Comparison of ENCODE assay signal across 1 cellular context in the genomic region with DNA sequence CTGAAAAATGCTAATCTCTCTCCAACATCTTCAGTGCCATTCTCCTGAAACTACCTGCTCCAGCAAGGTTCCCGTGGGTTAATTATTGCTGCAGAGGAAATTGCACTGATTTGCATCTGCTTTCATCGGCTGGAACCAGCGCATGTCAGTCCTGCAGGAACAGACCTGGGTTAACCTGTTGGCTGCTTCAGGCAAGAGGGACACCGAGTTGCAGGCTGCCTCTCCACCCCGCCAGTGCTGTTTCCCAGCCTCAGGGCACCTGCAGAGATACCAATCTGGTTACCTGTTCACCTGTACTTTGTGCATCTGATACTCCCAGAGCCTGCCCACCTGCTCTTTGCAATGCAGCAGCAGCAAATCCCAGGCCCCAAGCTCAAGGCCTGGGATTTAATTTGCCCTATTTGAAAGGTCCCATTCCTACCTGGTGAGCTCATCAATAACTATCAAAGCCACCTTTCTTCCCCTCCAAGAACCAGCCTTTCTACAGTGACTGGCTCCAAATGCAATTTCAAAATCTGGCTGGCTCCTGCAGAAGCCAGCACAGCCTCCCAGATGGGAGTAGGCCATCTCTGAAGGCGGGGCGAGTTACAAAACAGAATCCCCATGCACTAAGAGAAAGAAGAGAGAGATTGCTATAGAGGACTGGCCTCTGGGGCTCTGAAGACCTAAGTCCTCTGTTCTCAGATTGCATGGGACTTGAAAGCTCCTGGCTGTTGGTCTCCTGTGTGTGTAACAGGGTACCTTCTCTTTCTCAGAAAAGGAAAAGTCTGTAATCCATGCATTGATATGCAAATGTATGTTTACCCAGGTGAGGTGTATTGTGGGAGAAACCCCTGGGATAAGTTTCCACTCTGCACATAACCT.
TF ChIP-seq lines count a peak whose summit lies in the region.

No MANE protein-coding gene starts in this region.

TF ChIP-seq in GM12878, 131 proteins besides CTCF, POLR2A, EP300 and RAD21 (continued from another document):
- TF ChIP-seq, protein P1, sequence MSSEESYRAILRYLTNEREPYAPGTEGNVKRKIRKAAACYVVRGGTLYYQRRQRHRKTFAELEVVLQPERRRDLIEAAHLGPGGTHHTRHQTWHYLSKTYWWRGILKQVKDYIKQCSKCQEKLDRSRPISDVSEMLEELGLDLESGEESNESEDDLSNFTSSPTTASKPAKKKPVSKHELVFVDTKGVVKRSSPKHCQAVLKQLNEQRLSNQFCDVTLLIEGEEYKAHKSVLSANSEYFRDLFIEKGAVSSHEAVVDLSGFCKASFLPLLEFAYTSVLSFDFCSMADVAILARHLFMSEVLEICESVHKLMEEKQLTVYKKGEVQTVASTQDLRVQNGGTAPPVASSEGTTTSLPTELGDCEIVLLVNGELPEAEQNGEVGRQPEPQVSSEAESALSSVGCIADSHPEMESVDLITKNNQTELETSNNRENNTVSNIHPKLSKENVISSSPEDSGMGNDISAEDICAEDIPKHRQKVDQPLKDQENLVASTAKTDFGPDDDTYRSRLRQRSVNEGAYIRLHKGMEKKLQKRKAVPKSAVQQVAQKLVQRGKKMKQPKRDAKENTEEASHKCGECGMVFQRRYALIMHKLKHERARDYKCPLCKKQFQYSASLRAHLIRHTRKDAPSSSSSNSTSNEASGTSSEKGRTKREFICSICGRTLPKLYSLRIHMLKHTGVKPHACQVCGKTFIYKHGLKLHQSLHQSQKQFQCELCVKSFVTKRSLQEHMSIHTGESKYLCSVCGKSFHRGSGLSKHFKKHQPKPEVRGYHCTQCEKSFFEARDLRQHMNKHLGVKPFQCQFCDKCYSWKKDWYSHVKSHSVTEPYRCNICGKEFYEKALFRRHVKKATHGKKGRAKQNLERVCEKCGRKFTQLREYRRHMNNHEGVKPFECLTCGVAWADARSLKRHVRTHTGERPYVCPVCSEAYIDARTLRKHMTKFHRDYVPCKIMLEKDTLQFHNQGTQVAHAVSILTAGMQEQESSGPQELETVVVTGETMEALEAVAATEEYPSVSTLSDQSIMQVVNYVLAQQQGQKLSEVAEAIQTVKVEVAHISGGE (CRISPR knock-in tag; IDR thresholded peaks at IDR 0.05) = no peak
- no peak for TF ChIP-seq SUZ12 (IDR thresholded peaks at IDR 0.05; ENCODE audit: unreplicated experiment)
- TF ChIP-seq, protein P2, sequence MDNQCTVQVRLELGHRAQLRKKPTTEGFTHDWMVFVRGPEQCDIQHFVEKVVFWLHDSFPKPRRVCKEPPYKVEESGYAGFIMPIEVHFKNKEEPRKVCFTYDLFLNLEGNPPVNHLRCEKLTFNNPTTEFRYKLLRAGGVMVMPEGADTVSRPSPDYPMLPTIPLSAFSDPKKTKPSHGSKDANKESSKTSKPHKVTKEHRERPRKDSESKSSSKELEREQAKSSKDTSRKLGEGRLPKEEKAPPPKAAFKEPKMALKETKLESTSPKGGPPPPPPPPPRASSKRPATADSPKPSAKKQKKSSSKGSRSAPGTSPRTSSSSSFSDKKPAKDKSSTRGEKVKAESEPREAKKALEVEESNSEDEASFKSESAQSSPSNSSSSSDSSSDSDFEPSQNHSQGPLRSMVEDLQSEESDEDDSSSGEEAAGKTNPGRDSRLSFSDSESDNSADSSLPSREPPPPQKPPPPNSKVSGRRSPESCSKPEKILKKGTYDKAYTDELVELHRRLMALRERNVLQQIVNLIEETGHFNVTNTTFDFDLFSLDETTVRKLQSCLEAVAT (IDR thresholded peaks at IDR 0.05) = no peak
- no peak for TF ChIP-seq ZNF24 (IDR thresholded peaks at IDR 0.05)
- TF ChIP-seq, protein P3, sequence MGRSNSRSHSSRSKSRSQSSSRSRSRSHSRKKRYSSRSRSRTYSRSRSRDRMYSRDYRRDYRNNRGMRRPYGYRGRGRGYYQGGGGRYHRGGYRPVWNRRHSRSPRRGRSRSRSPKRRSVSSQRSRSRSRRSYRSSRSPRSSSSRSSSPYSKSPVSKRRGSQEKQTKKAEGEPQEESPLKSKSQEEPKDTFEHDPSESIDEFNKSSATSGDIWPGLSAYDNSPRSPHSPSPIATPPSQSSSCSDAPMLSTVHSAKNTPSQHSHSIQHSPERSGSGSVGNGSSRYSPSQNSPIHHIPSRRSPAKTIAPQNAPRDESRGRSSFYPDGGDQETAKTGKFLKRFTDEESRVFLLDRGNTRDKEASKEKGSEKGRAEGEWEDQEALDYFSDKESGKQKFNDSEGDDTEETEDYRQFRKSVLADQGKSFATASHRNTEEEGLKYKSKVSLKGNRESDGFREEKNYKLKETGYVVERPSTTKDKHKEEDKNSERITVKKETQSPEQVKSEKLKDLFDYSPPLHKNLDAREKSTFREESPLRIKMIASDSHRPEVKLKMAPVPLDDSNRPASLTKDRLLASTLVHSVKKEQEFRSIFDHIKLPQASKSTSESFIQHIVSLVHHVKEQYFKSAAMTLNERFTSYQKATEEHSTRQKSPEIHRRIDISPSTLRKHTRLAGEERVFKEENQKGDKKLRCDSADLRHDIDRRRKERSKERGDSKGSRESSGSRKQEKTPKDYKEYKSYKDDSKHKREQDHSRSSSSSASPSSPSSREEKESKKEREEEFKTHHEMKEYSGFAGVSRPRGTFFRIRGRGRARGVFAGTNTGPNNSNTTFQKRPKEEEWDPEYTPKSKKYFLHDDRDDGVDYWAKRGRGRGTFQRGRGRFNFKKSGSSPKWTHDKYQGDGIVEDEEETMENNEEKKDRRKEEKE (IDR thresholded peaks at IDR 0.05) = no peak
TF ChIP-seq in GM12878: peak in this region for 0.
